15 cellular contexts compared by ENCODE assay signal in the genomic region with DNA sequence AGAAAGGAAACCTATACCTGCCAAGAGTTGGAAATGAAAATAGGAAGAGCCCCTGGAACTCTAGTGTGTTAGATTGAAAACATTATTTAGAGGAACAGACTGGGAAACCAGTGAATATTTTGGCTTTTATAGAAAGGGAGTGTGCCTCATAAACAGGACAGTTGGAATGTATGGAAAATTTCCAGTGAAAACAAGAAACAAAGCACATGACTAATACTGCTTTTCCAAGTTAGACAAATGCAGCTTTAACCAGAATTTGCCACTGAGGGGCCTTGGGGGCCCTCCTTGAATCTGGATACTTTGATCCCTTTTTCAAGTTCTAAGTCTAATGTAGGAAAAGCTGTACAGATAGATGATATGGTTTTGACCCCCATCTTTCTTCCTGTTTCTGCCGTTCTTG. TPM values are rescaled to one million over a fixed set of nuclear protein-coding genes. Genes with fewer than 3 reads are reported as not detected.
DNase-seq lines count a peak whose midpoint lies in the region; ATAC-seq and TF ChIP-seq lines count a peak whose summit lies in the region.
"Had no signal": no experiment of that assay in that cellular context is flagged by ENCODE, and none has a peak within 500 bp of the region (broad histone marks: within the 10 kb centered on the region; RNA-seq: fewer than 3 reads in every experiment).

No MANE protein-coding gene starts in this region.

- no peaks in the 10 kb centered on the region for H3K9me3 ChIP-seq in PC-3 (ENCODE audit: low read length)
- no peaks in the 10 kb centered on the region for H3K9me3 ChIP-seq in osteoblast (ENCODE audit: low read depth, low read length)
- no peaks in the 10 kb centered on the region for H3K9me3 ChIP-seq in H9 (ENCODE audit: control insufficient read depth, low read depth, low read length)

- DNase-seq in Calu3 (no peak), PC-3 (peak; percentile 86), dedifferentiated amniotic fluid mesenchymal stem cell (ENCODE audit: extremely low spot score) (peak; percentile 77), osteoblast (ENCODE audit: insufficient read length, low spot score, missing footprints) (peak; percentile 37), NCI-H69 (lab: John Stamatoyannopoulos, UW) (no peak), H9 (no peak)
- DNase-seq: anterior cingulate cortex; left cardiac atrium; NCI-H2029 treated with DMSO at 0.1 percent for 48 hours; nucleus accumbens; stimulated activated CD4-positive, alpha-beta T cell treated with anti-CD3 and anti-CD28 coated beads, Interleukin-4, amount 100 ng/mL, for 1 hour; substantia nigra had no signal

- no peak overlapping the region for H2BK120ac ChIP-seq in H9 (ENCODE audit: low read depth, low read length, poor library complexity, severe bottlenecking)

- no peaks in the 10 kb centered on the region for H3K23me2 ChIP-seq in H9 (ENCODE audit: insufficient read length, low read depth, low read length, poor library complexity, severe bottlenecking)

- POLR2A ChIA-PET in PC-3 (lab: Charles Lee; ENCODE audit: unreplicated experiment), result interaction anchor here (0.8 to 1.5 kb wide), 2 partner anchors 21 kb away, joined by 3 to 5 read pairs; a partner anchor contains a TSS

- H3K4me1 ChIP-seq in PC-3 (ENCODE audit: insufficient read depth, low read length) (peaks cover 46% of the 10 kb centered on the region), osteoblast (ENCODE audit: insufficient read depth, low read length) (peaks cover 20% of the 10 kb centered on the region), H9 (ENCODE audit: insufficient read depth, low read length) (no peaks in the 10 kb centered on the region)

- H3K9me2 ChIP-seq in PC-3 (replicated peaks; ENCODE audit: low read length), result no peaks in the 10 kb centered on the region

- H3K4me3 Mint-ChIP-seq in Calu3 (ENCODE audit: low read depth, unreplicated experiment) (peak overlapping the region; percentile 60), H9 (no peak overlapping the region)

- no peak overlapping the region for H3T11ph ChIP-seq in H9 (ENCODE audit: low read length)

- no peak overlapping the region for H4K5ac ChIP-seq in H9 (ENCODE audit: insufficient read length, low read depth, low read length)

- peak overlapping the region; percentile 95 for H3K27ac ChIP-seq in PC-3 (ENCODE audit: low read length)
- H3K27ac ChIP-seq in osteoblast (ENCODE audit: low read depth, low read length), result peak overlapping the region; percentile 62
- no peak overlapping the region for H3K27ac ChIP-seq in H9 (ENCODE audit: insufficient read length, low read depth, low read length)

- H2BK12ac ChIP-seq in H9 (ENCODE audit: insufficient read length, low read depth, low read length), result no peak overlapping the region

- no peak overlapping the region for H4K8ac ChIP-seq in H9 (replicated peaks; ENCODE audit: insufficient read length, low read depth, low read length)

- H3K27me3 ChIP-seq in PC-3 (ENCODE audit: low read length) (no peaks in the 10 kb centered on the region), osteoblast (ENCODE audit: insufficient read depth, low read length) (no peaks in the 10 kb centered on the region), H9 (ENCODE audit: insufficient read depth, low read length) (no peaks in the 10 kb centered on the region)

- H3K79me1 ChIP-seq in H9 (ENCODE audit: insufficient read depth, low read depth, low read length, poor library complexity, severe bottlenecking), result no peaks in the 10 kb centered on the region

- no peaks in the 10 kb centered on the region for H4K20me1 ChIP-seq in PC-3 (ENCODE audit: low read length)
- no peaks in the 10 kb centered on the region for H4K20me1 ChIP-seq in osteoblast (ENCODE audit: insufficient read depth, low read length)
- no peaks in the 10 kb centered on the region for H4K20me1 ChIP-seq in H9 (ENCODE audit: control insufficient read depth, insufficient read depth, insufficient read length)

- no peak overlapping the region for H3K23ac ChIP-seq in H9 (ENCODE audit: insufficient read length, low read depth, low read length)

- no peak overlapping the region for H3K56ac ChIP-seq in H9 (ENCODE audit: insufficient read length, low read depth, low read length)

- no peak overlapping the region for H2BK15ac ChIP-seq in H9 (ENCODE audit: low read depth, low read length)

- peaks cover 53% of the 10 kb centered on the region for H3K4me1 Mint-ChIP-seq in Calu3 (ENCODE audit: low read depth, unreplicated experiment)
- peaks cover 17 to 24% of the 10 kb centered on the region in 2 experiments for H3K4me1 Mint-ChIP-seq in H9

- ATAC-seq in PC-3 (peak; percentile 35), HG02884 (IDR thresholded peaks at IDR 0.05; ENCODE audit: unreplicated experiment) (no peak), esophagus mucosa (no peak)

- TF ChIP-seq CTCF in Calu3 (IDR thresholded peaks at IDR 0.05; ENCODE audit: unreplicated experiment), result no peak
- TF ChIP-seq CTCF in PC-3 (conservative IDR thresholded peaks at IDR 0.05; ENCODE audit: low read depth, low read length), result no peak
- TF ChIP-seq CTCF in osteoblast (IDR thresholded peaks at IDR 0.05; ENCODE audit: extremely low read depth, low read depth, low read length), result no peak
- no peak for TF ChIP-seq CTCF in H9 (conservative IDR thresholded peaks at IDR 0.05)

- H3K14ac ChIP-seq in H9 (ENCODE audit: insufficient read depth, low read length), result no peak overlapping the region

- H3K9ac ChIP-seq in PC-3 (ENCODE audit: low read length) (peak overlapping the region; percentile 73), H9 (ENCODE audit: extremely low read depth, insufficient read length, low read length) (no peak overlapping the region)

- intact Hi-C loops in Calu3 (cut with micrococcal nuclease; ENCODE audit: unreplicated experiment) (loop anchor here (1.0 kb wide), 1 partner anchor 9 kb away; no protein-coding TSS in a partner anchor), PC-3 (cut with micrococcal nuclease) (loop anchor here (1.0 to 5.0 kb wide), 4 partner anchors 22 to 393 kb away; a partner anchor contains a TSS)

- H4K91ac ChIP-seq in H9 (ENCODE audit: insufficient read length, low read depth, low read length), result no peak overlapping the region

- H2BK5ac ChIP-seq in H9 (ENCODE audit: insufficient read length, low read length), result no peak overlapping the region

- CTCF ChIA-PET in Calu3 (lab: Charles Lee) (interaction anchor here (1.5 kb wide), 1 partner anchor 598 kb away, joined by 3 read pairs; no protein-coding TSS in a partner anchor), PC-3 (lab: Charles Lee) (interaction anchor here (0.9 to 1.3 kb wide), 2 partner anchors 22 to 247 kb away, joined by 5 to 6 read pairs; a partner anchor contains a TSS)

- peaks cover 13% of the 10 kb centered on the region for H3F3A ChIP-seq in PC-3 (ENCODE audit: low read length, unreplicated experiment)

- H3K4ac ChIP-seq in H9 (ENCODE audit: low read depth, low read length), result no peak overlapping the region

- BruUV-seq in Calu3 (replicated peaks; lab: Mats Ljungman, UMichigan) (no TSS peak), PC-3 (replicated peaks; lab: Mats Ljungman, UMichigan) (no TSS peak)

- no peak overlapping the region for H2AFZ ChIP-seq in PC-3 (ENCODE audit: low read length)
- no peak overlapping the region for H2AFZ ChIP-seq in osteoblast (ENCODE audit: low read length)
- no peak overlapping the region for H2AFZ ChIP-seq in H9 (ENCODE audit: low read length)

- H3K4me2 ChIP-seq in PC-3 (ENCODE audit: low read length) (peak overlapping the region; percentile 79), osteoblast (ENCODE audit: insufficient read depth, low read length) (peak overlapping the region; percentile 56), H9 (ENCODE audit: insufficient read depth, insufficient read length, low read length) (no peak overlapping the region)

- H3K27ac Mint-ChIP-seq in Calu3 (ENCODE audit: unreplicated experiment) (peak overlapping the region; percentile 97), H9 (no peak overlapping the region)

- H3K36me3 Mint-ChIP-seq in Calu3 (ENCODE audit: insufficient read depth, unreplicated experiment) (peaks cover 71% of the 10 kb centered on the region), H9 (ENCODE audit: insufficient read depth in 1 of 3, low read depth in 3 of 3) (no peaks in the 10 kb centered on the region)

- H2BK20ac ChIP-seq in H9 (ENCODE audit: low read depth, low read length, poor library complexity, severe bottlenecking), result no peak overlapping the region

- H3K36me3 ChIP-seq in PC-3 (ENCODE audit: low read depth, low read length) (no peaks in the 10 kb centered on the region), osteoblast (ENCODE audit: insufficient read depth, low read length) (no peaks in the 10 kb centered on the region)

- H3K27me3 Mint-ChIP-seq in Calu3 (ENCODE audit: unreplicated experiment), result no peaks in the 10 kb centered on the region
- H3K27me3 Mint-ChIP-seq in H9 (ENCODE audit: low read depth), result no peaks in the 10 kb centered on the region

- no peaks in the 10 kb centered on the region for H3K79me2 ChIP-seq in PC-3 (ENCODE audit: low read length)
- no peaks in the 10 kb centered on the region for H3K79me2 ChIP-seq in osteoblast (ENCODE audit: insufficient read depth, low read length)
- H3K79me2 ChIP-seq in H9 (ENCODE audit: insufficient read depth, low read length), result no peaks in the 10 kb centered on the region

- no peak overlapping the region for H3K18ac ChIP-seq in H9 (ENCODE audit: insufficient read length, low read depth, low read length)

- H2AK5ac ChIP-seq in H9 (ENCODE audit: insufficient read length, low read length), result no peak overlapping the region

- peak overlapping the region; percentile 45 for H3K4me3 ChIP-seq in PC-3 (ENCODE audit: low read length)
- no peak overlapping the region for H3K4me3 ChIP-seq in osteoblast (ENCODE audit: insufficient read depth, low read length)

- WGBS in H9 (ENCODE audit: extremely low coverage, insufficient read length, low lambda C conversion rate), result no CpG with 5 or more reads among the region's 1 CpG

- H3K9me3 Mint-ChIP-seq in Calu3 (ENCODE audit: low read depth, unreplicated experiment), result peaks cover 3% of the 10 kb centered on the region
- no peaks in the 10 kb centered on the region for H3K9me3 Mint-ChIP-seq in H9

RNA-seq across cellular contexts. Expression of a gene that starts 21.2 kb away (rescaled TPM):
- total RNA-seq in Calu3 (2022), result 157 and 183 TPM in 2 replicates
- total RNA-seq in PC-3 (2014; rRNA removed), result 13.9 and 14.0 TPM in 2 replicates
- 30.9 and 35.1 TPM in 2 replicates for total RNA-seq in osteoblast
- 7.1 and 7.6 TPM in 2 replicates for total RNA-seq in H9 (2021)
- total RNA-seq in esophagus mucosa, result 16.3 TPM
- total RNA-seq: G401 had no signal

Comparison
In these comparisons a context has a peak if more than half of its experiments do, and no peak if none do; other contexts are left out.
1. DNase-seq: peak in PC-3 (single experiment), dedifferentiated amniotic fluid mesenchymal stem cell (single experiment) and osteoblast (single experiment); none in Calu3 (single experiment), NCI-H69 (single experiment) and H9 (single experiment).